ENCODE assay signal across 15 cellular contexts in the genomic region with DNA sequence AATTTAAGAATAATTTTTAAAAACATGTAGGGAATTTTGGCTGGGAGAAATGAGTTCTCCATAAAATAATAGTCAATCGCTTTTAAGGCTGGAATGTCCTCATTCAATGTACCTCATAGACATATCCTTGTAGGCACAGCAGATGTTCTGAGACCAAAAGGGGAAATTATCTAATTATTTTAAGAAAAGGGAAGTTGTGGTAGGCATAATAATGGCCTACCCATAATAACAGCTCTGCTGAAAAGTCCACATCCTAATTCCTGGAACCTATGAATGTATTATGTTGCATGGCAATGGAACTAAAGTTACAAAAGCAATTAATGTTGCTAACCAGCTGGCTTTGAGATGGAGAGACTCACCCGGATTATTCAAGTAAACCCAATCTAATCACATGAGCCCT.
A peak's percentile ranks its signal among the peaks of the same experiment; 100 is the strongest.
DNase-seq lines count a peak whose midpoint lies in the region; ATAC-seq lines count a peak whose summit lies in the region.
"Had no signal": no experiment of that assay in that cellular context is flagged by ENCODE, and none has a peak within 500 bp of the region (broad histone marks: within the 10 kb centered on the region; RNA-seq: fewer than 3 reads in every experiment).

No MANE protein-coding gene starts in this region.

- no peaks in the 10 kb centered on the region for H3K9me3 Mint-ChIP-seq in activated naive CD8-positive, alpha-beta T cell treated with anti-CD3 and anti-CD28 coated beads, Interleukin-2, amount 50 U/mL, for 24 hours
- H3K9me3 Mint-ChIP-seq in activated naive CD4-positive, alpha-beta T cell treated with anti-CD3 and anti-CD28 coated beads, Interleukin-2, amount 50 U/mL, for 72 hours = peaks cover 5 to 7% of the 10 kb centered on the region in 2 donors

- no peak overlapping the region for H3K27ac Mint-ChIP-seq in activated naive CD8-positive, alpha-beta T cell treated with anti-CD3 and anti-CD28 coated beads, Interleukin-2, amount 50 U/mL, for 24 hours
- H3K27ac Mint-ChIP-seq in activated naive CD4-positive, alpha-beta T cell treated with anti-CD3 and anti-CD28 coated beads, Interleukin-2, amount 50 U/mL, for 72 hours = no peak overlapping the region
- H3K27ac Mint-ChIP-seq: mesothelial cell of epicardium had no signal

- peak; percentile 59 for ATAC-seq in GM18502 (IDR thresholded peaks at IDR 0.05; ENCODE audit: poor library complexity, unreplicated experiment)
- ATAC-seq in HG02759 (IDR thresholded peaks at IDR 0.05; ENCODE audit: unreplicated experiment) = peak; percentile 64
- ATAC-seq in activated naive CD8-positive, alpha-beta T cell treated with anti-CD3 and anti-CD28 coated beads, Interleukin-2, amount 50 U/mL, for 24 hours = no peak
- ATAC-seq in activated naive CD4-positive, alpha-beta T cell treated with anti-CD3 and anti-CD28 coated beads, Interleukin-2, amount 50 U/mL, for 72 hours = no peak

- no peaks in the 10 kb centered on the region for H3K27me3 Mint-ChIP-seq in activated naive CD8-positive, alpha-beta T cell treated with anti-CD3 and anti-CD28 coated beads, Interleukin-2, amount 50 U/mL, for 24 hours

- DNase-seq in MV-4-11 (lab: John Stamatoyannopoulos, UW) (peak; percentile 93), germinal center (ENCODE audit: low spot score) (peak; percentile 13), HuH-7.5 (ENCODE audit: low spot score) (no peak)
- DNase-seq in activated naive CD8-positive, alpha-beta T cell treated with anti-CD3 and anti-CD28 coated beads, Interleukin-2, amount 50 U/mL, for 24 hours = no peak
- no peak for DNase-seq in activated naive CD4-positive, alpha-beta T cell treated with anti-CD3 and anti-CD28 coated beads, Interleukin-2, amount 50 U/mL, for 72 hours (ENCODE audit: low spot score in 2 of 2)
- no peak for DNase-seq in stimulated activated CD4-positive, alpha-beta T cell treated with anti-CD3 and anti-CD28 coated beads, Interleukin-2, amount 100 ng/mL, for 24 hours
- DNase-seq: aorta; NCI-H1092; NK-92 treated with Interleukin-12 subunit alpha and Interleukin-12 subunit beta, amount 100 ng/mL, for 24 hours; sigmoid colon; stimulated activated naive CD4-positive, alpha-beta T cell; trophoblast cell had no signal

- no peak overlapping the region for H3K4me3 Mint-ChIP-seq in activated naive CD8-positive, alpha-beta T cell treated with anti-CD3 and anti-CD28 coated beads, Interleukin-2, amount 50 U/mL, for 24 hours
- H3K4me3 Mint-ChIP-seq: mesothelial cell of epicardium had no signal

- H3K4me1 Mint-ChIP-seq in activated naive CD8-positive, alpha-beta T cell treated with anti-CD3 and anti-CD28 coated beads, Interleukin-2, amount 50 U/mL, for 24 hours = no peaks in the 10 kb centered on the region
- H3K4me1 Mint-ChIP-seq: mesothelial cell of epicardium had no signal

- no peaks in the 10 kb centered on the region for H3K36me3 Mint-ChIP-seq in activated naive CD8-positive, alpha-beta T cell treated with anti-CD3 and anti-CD28 coated beads, Interleukin-2, amount 50 U/mL, for 24 hours (ENCODE audit: low read depth)
- no peaks in the 10 kb centered on the region for H3K36me3 Mint-ChIP-seq in activated naive CD4-positive, alpha-beta T cell treated with anti-CD3 and anti-CD28 coated beads, Interleukin-2, amount 50 U/mL, for 72 hours
- H3K36me3 Mint-ChIP-seq: mesothelial cell of epicardium had no signal

Comparison
In these comparisons a context has a peak if more than half of its experiments do, and no peak if none do; other contexts are left out.
1. ATAC-seq: peak in GM18502 (single experiment) and HG02759 (single experiment); none in activated naive CD8-positive, alpha-beta T cell treated with anti-CD3 and anti-CD28 coated beads, Interleukin-2, amount 50 U/mL, for 24 hours (single experiment) and activated naive CD4-positive, alpha-beta T cell treated with anti-CD3 and anti-CD28 coated beads, Interleukin-2, amount 50 U/mL, for 72 hours (0 of 2).
2. DNase-seq: peak in MV-4-11 (single experiment) and germinal center (single experiment); none in activated naive CD8-positive, alpha-beta T cell treated with anti-CD3 and anti-CD28 coated beads, Interleukin-2, amount 50 U/mL, for 24 hours (single experiment), HuH-7.5 (single experiment), activated naive CD4-positive, alpha-beta T cell treated with anti-CD3 and anti-CD28 coated beads, Interleukin-2, amount 50 U/mL, for 72 hours (0 of 2) and stimulated activated CD4-positive, alpha-beta T cell treated with anti-CD3 and anti-CD28 coated beads, Interleukin-2, amount 100 ng/mL, for 24 hours (0 of 2).